Comparison of ENCODE assay signal across 2 cellular contexts in genomic region chr4:83170952-83171399, GRCh38.
A peak's percentile ranks its signal among the peaks of the same experiment; 100 is the strongest.
TF ChIP-seq lines count a peak whose summit lies in the region.

No MANE protein-coding gene starts in this region.

TF ChIP-seq in IMR-90, 13 proteins besides CTCF, POLR2A, EP300 and RAD21:
- TF ChIP-seq MAFK (IDR thresholded peaks at IDR 0.05; ENCODE audit: low read depth, low read length) (no peak), NFE2L2 (IDR thresholded peaks at IDR 0.05; ENCODE audit: low read depth, low read length) (no peak), MXI1 (IDR thresholded peaks at IDR 0.05; ENCODE audit: borderline replicate concordance, low read depth, low read length) (no peak), RFX5 (IDR thresholded peaks at IDR 0.05; ENCODE audit: low read depth, low read length) (no peak), CHD1 (IDR thresholded peaks at IDR 0.05; ENCODE audit: low read depth, low read length) (no peak), SMC3 (IDR thresholded peaks at IDR 0.05; ENCODE audit: low read depth, low read length) (no peak), MAZ (IDR thresholded peaks at IDR 0.05; ENCODE audit: borderline replicate concordance, low read depth, low read length) (no peak), RCOR1 (IDR thresholded peaks at IDR 0.05; ENCODE audit: insufficient replicate concordance, low read length) (no peak), CEBPB (IDR thresholded peaks at IDR 0.05; ENCODE audit: low read depth, low read length) (no peak), FOS (IDR thresholded peaks at IDR 0.05; ENCODE audit: low read depth, low read length) (no peak), BHLHE40 (IDR thresholded peaks at IDR 0.05; ENCODE audit: low read depth, low read length) (no peak)
- TF ChIP-seq, protein P1, sequence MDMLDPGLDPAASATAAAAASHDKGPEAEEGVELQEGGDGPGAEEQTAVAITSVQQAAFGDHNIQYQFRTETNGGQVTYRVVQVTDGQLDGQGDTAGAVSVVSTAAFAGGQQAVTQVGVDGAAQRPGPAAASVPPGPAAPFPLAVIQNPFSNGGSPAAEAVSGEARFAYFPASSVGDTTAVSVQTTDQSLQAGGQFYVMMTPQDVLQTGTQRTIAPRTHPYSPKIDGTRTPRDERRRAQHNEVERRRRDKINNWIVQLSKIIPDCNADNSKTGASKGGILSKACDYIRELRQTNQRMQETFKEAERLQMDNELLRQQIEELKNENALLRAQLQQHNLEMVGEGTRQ (IDR thresholded peaks at IDR 0.05; ENCODE audit: low read depth, low read length), result no peak
- TF ChIP-seq, protein P2, sequence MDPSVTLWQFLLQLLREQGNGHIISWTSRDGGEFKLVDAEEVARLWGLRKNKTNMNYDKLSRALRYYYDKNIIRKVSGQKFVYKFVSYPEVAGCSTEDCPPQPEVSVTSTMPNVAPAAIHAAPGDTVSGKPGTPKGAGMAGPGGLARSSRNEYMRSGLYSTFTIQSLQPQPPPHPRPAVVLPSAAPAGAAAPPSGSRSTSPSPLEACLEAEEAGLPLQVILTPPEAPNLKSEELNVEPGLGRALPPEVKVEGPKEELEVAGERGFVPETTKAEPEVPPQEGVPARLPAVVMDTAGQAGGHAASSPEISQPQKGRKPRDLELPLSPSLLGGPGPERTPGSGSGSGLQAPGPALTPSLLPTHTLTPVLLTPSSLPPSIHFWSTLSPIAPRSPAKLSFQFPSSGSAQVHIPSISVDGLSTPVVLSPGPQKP (IDR thresholded peaks at IDR 0.05; ENCODE audit: borderline replicate concordance, low read depth, low read length), result no peak
TF ChIP-seq in IMR-90: peak in this region for 0.

TF ChIP-seq in H1, 55 proteins besides CTCF, POLR2A, EP300 and RAD21:
- TF ChIP-seq YY1 (IDR thresholded peaks at IDR 0.05; ENCODE audit: low read depth, low read length) (peak; percentile 21; the same call in 1 of the 2 replicates), KDM4A (IDR thresholded peaks at IDR 0.05; ENCODE audit: low read depth, low read length, severe bottlenecking) (no peak)
